Comparison of ENCODE assay signal across 22 cellular contexts in genomic region chr3:4614927-4615326, GRCh38.
DNase-seq lines count a peak whose midpoint lies in the region; ATAC-seq, FAIRE-seq and TF ChIP-seq lines count a peak whose summit lies in the region.
"Had no signal": no experiment of that assay in that cellular context is flagged by ENCODE, and none has a peak within 500 bp of the region (broad histone marks: within the 10 kb centered on the region; RNA-seq: fewer than 3 reads in every experiment).

No MANE protein-coding gene starts in this region.

- ATAC-seq in right lobe of liver (peak; percentile 26 to 76 (median 57)), HepG2 (no peak; the same call in 1 of the 3 replicates), left lobe of liver (peak; percentile 30)
- ATAC-seq: A549 had no signal

- H3K27me3 Mint-ChIP-seq in activated CD4-positive, alpha-beta memory T cell treated with anti-CD3 and anti-CD28 coated beads for 36 hours, result no peaks in the 10 kb centered on the region
- H3K27me3 Mint-ChIP-seq: CD4-positive, alpha-beta memory T cell had no signal

- H3K9me3 ChIP-seq in right lobe of liver (no peaks in the 10 kb centered on the region), HepG2 (ENCODE audit: low read length) (no peaks in the 10 kb centered on the region), small intestine (ENCODE audit: control insufficient read depth, low read depth) (no peaks in the 10 kb centered on the region), SJCRH30 (replicated peaks) (no peaks in the 10 kb centered on the region)
- H3K9me3 ChIP-seq: A549, HAP-1 had no signal

- H4K20me1 ChIP-seq in HepG2 (ENCODE audit: insufficient read depth, low read length), result no peaks in the 10 kb centered on the region

- in situ Hi-C loops in HepG2 (cut with HindIII; ENCODE audit: extremely low pct_ligation_motif_present, low pct_unique_long_range_greater_than_20kb), result no loop called here

- H3K36me3 ChIP-seq in right lobe of liver (no peaks in the 10 kb centered on the region), HepG2 (replicated peaks in 1 of 2; ENCODE audit: control insufficient read depth in 1 of 2, insufficient read depth in 2 of 2, low read length in 2 of 2) (no peaks in the 10 kb centered on the region), small intestine (ENCODE audit: control insufficient read depth in 2 of 2, insufficient read depth in 2 of 2, low read length in 2 of 2) (no peaks in the 10 kb centered on the region), SJCRH30 (no peaks in the 10 kb centered on the region)
- H3K36me3 ChIP-seq: HAP-1 had no signal

- H3K4me2 ChIP-seq in HepG2 (ENCODE audit: low read depth, low read length), result no peak overlapping the region
- H3K4me2 ChIP-seq: A549 had no signal

- no peak overlapping the region for H3K9ac ChIP-seq in HepG2 (ENCODE audit: insufficient read depth, low read depth, low read length)

- H3K27ac Mint-ChIP-seq in activated CD4-positive, alpha-beta memory T cell treated with anti-CD3 and anti-CD28 coated beads for 36 hours, result no peak overlapping the region
- H3K27ac Mint-ChIP-seq: CD4-positive, alpha-beta memory T cell; HFFc6 had no signal

- FAIRE-seq in HepG2 (lab: Jason Lieb, UNC), result no peak
- FAIRE-seq in small intestine (lab: Jason Lieb, UNC), result no peak
- FAIRE-seq: A549, G401.6, GM12892, H54 had no signal

- no peak for TF ChIP-seq RAD21 in HepG2 (CRISPR knock-in tag; IDR thresholded peaks at IDR 0.05)

- TF ChIP-seq POLR2A in right lobe of liver (IDR thresholded peaks at IDR 0.05), result no peak
- no peak for TF ChIP-seq POLR2A in HepG2 (IDR thresholded peaks at IDR 0.05; ENCODE audit: insufficient read depth in 1 of 2, low read depth in 2 of 2, low read length in 2 of 2)

- no peak for DNase-seq in right lobe of liver
- DNase-seq in HepG2 (ENCODE audit: low spot score), result no peak
- no peak for DNase-seq in left lobe of liver (ENCODE audit: low spot score)
- peak; percentile 57 for DNase-seq in small intestine
- no peak for DNase-seq in SJCRH30
- no peak for DNase-seq in activated CD4-positive, alpha-beta memory T cell treated with anti-CD3 and anti-CD28 coated beads for 36 hours
- no peak for DNase-seq in epidermal melanocyte (ENCODE audit: insufficient read length, low spot score)
- DNase-seq: 8988T; ACHN; AML-193; C1 segment of cervical spinal cord; CD4-positive, alpha-beta memory T cell; COR-L47; DMS153; DND-41; GOT3; HFFc6 had no signal

- H3K79me2 ChIP-seq in HepG2 (ENCODE audit: insufficient read depth, low read length), result no peaks in the 10 kb centered on the region

- no peak for TF ChIP-seq EP300 in HepG2 (IDR thresholded peaks at IDR 0.05; ENCODE audit: low read depth in 2 of 2, low read length in 2 of 2)
- TF ChIP-seq EP300 in HepG2 (CRISPR knock-in tag; IDR thresholded peaks at IDR 0.05; ENCODE audit: borderline replicate concordance), result no peak

- no TSS peak for BruUV-seq in HepG2 (replicated peaks; lab: Mats Ljungman, UMichigan)

- H3K4me1 Mint-ChIP-seq in activated CD4-positive, alpha-beta memory T cell treated with anti-CD3 and anti-CD28 coated beads for 36 hours (ENCODE audit: low read depth), result no peaks in the 10 kb centered on the region

- no peak overlapping the region for H3K4me3 Mint-ChIP-seq in activated CD4-positive, alpha-beta memory T cell treated with anti-CD3 and anti-CD28 coated beads for 36 hours
- H3K4me3 Mint-ChIP-seq: CD4-positive, alpha-beta memory T cell; HFFc6 had no signal

- no peak overlapping the region for H2AFZ ChIP-seq in HepG2 (ENCODE audit: low read length)

- H3K4me1 ChIP-seq in right lobe of liver, result no peaks in the 10 kb centered on the region
- H3K4me1 ChIP-seq in HepG2 (ENCODE audit: insufficient read depth, low read length), result peaks cover 12% of the 10 kb centered on the region; the same call in 1 of the 2 replicates
- peaks cover 0 to 2% of the 10 kb centered on the region in 2 donors for H3K4me1 ChIP-seq in small intestine (ENCODE audit: control insufficient read depth in 2 of 2, insufficient read depth in 1 of 2, low read depth in 1 of 2, low read length in 1 of 2)
- no peaks in the 10 kb centered on the region for H3K4me1 ChIP-seq in SJCRH30
- H3K4me1 ChIP-seq: A549, HAP-1 had no signal

- H3K4me3 ChIP-seq in right lobe of liver (no peak overlapping the region), HepG2 (replicated peaks in 1 of 3; ENCODE audit: insufficient read depth in 1 of 3, low read depth in 2 of 3, low read length in 3 of 3) (no peak overlapping the region), small intestine (ENCODE audit: low read depth in 1 of 2, low read length in 2 of 2) (no peak overlapping the region), SJCRH30 (no peak overlapping the region)
- H3K4me3 ChIP-seq: A549, HAP-1 had no signal

- H3K9me3 Mint-ChIP-seq in activated CD4-positive, alpha-beta memory T cell treated with anti-CD3 and anti-CD28 coated beads for 36 hours, result no peaks in the 10 kb centered on the region
- H3K9me3 Mint-ChIP-seq: CD4-positive, alpha-beta memory T cell; HFFc6 had no signal

- CTCF ChIA-PET in HepG2 (lab: Yijun Ruan, JAX; ENCODE audit: low intra/inter-chr PET ratio, low total read pairs), result no interaction called here
- CTCF ChIA-PET in activated CD4-positive, alpha-beta memory T cell treated with anti-CD3 and anti-CD28 coated beads for 36 hours (lab: Charles Lee), result interaction anchor here (0.7 to 1.3 kb wide), 5 partner anchors 14 to 264 kb away, joined by 3 to 5 read pairs (median 3); no protein-coding TSS in a partner anchor

- WGBS in right lobe of liver (ENCODE audit: insufficient coverage, low coverage, low lambda C conversion rate, missing lambda C conversion rate), result 43% methylated on average over 1 of the region's 3 CpGs
- WGBS in HepG2 (ENCODE audit: low lambda C conversion rate), result 89% methylated on average over 3 of the region's 3 CpGs
- 44 to 80% (median 57%) methylated on average over 3 of the region's 3 CpGs for WGBS in small intestine, 3 donors

- H3K27me3 ChIP-seq in right lobe of liver (no peaks in the 10 kb centered on the region), HepG2 (ENCODE audit: control insufficient read depth in 1 of 2, insufficient read depth in 2 of 2, low read length in 2 of 2) (no peaks in the 10 kb centered on the region), small intestine (ENCODE audit: control insufficient read depth in 2 of 2, insufficient read depth in 2 of 2, low read length in 2 of 2) (no peaks in the 10 kb centered on the region), SJCRH30 (no peaks in the 10 kb centered on the region)

- intact Hi-C loops in right lobe of liver (cut with DNase I), result no loop called here
- intact Hi-C loops in HepG2 (cut with micrococcal nuclease; ENCODE audit: unreplicated experiment), result no loop called here
- intact Hi-C loops in activated CD4-positive, alpha-beta memory T cell treated with anti-CD3 and anti-CD28 coated beads for 36 hours (cut with micrococcal nuclease), result no loop called here

- POLR2A ChIA-PET in HepG2 (lab: Yijun Ruan, JAX), result no interaction called here
- POLR2A ChIA-PET in activated CD4-positive, alpha-beta memory T cell treated with anti-CD3 and anti-CD28 coated beads for 36 hours (lab: Charles Lee), result no interaction called here

- no peaks in the 10 kb centered on the region for H3K36me3 Mint-ChIP-seq in activated CD4-positive, alpha-beta memory T cell treated with anti-CD3 and anti-CD28 coated beads for 36 hours

- TF ChIP-seq CTCF in right lobe of liver (IDR thresholded peaks at IDR 0.05), result no peak
- no peak for TF ChIP-seq CTCF in HepG2 (CRISPR knock-in tag; IDR thresholded peaks at IDR 0.05)

- H3K27ac ChIP-seq in right lobe of liver (no peak overlapping the region), HepG2 (ENCODE audit: extremely low read length, insufficient read depth, low read length) (no peak overlapping the region), small intestine (ENCODE audit: low read depth in 1 of 2, low read length in 1 of 2) (no peak overlapping the region), SJCRH30 (no peak overlapping the region)
- H3K27ac ChIP-seq: A549 had no signal

TF ChIP-seq in HepG2, 621 proteins besides CTCF, POLR2A, EP300 and RAD21:
- TF ChIP-seq ELF1 (CRISPR knock-in tag; IDR thresholded peaks at IDR 0.05) (no peak), RBAK (CRISPR knock-in tag; IDR thresholded peaks at IDR 0.05) (no peak)
